22 cellular contexts compared by ENCODE assay signal in the genomic region with DNA sequence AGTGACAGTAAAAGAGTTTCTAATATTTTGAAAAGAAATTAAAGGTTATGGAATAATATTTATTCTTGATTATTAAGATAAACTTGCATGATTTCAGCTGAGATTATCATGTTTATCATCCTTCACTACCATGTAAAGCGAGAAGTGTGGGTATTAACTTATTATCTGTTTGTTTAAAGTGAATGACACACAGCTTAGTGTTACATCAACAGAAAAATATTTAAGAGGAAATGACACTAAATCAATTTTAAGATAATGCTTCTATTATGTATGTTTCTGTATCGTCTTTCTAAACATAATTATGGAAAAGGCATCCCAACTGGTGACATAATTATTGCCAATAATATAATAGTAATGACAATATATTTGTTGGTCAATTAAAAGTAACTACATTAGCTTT.
"Had no signal": no experiment of that assay in that cellular context is flagged by ENCODE, and none has a peak within 500 bp of the region (broad histone marks: within the 10 kb centered on the region; RNA-seq: fewer than 3 reads in every experiment).

No MANE protein-coding gene starts in this region.

- H3K36me3 ChIP-seq: left ventricle myocardium inferior, ovary, right atrium auricular region, right lobe of liver, stomach, thoracic aorta, tibial artery, upper lobe of right lung had no signal

- FAIRE-seq: keratinocyte, urothelium cell line had no signal

- H3K27me3 ChIP-seq: ovary, right atrium auricular region, right lobe of liver, stomach, tibial artery, upper lobe of right lung had no signal

- H3K9me3 ChIP-seq: left ventricle myocardium inferior, mucosa of descending colon, ovary, right atrium auricular region, right lobe of liver, stomach, thoracic aorta, tibial artery, upper lobe of right lung had no signal

- H3K27ac ChIP-seq: left ventricle myocardium inferior, ovary, right atrium auricular region, right lobe of liver, stomach, thoracic aorta, tibial artery, upper lobe of right lung had no signal

- H3K4me1 ChIP-seq: left ventricle myocardium inferior, right atrium auricular region, right lobe of liver, stomach, tibial artery, upper lobe of right lung had no signal

- H3K4me3 ChIP-seq: left ventricle myocardium inferior, lung, mucosa of descending colon, ovary, right atrium auricular region, right lobe of liver, stomach, thoracic aorta, tibial artery, upper lobe of right lung had no signal

- DNase-seq: hippocampal formation; left ventricle myocardium inferior; mesendoderm; naive thymus-derived CD4-positive, alpha-beta T cell; ovary; right lobe of liver; stimulated activated CD4-positive, alpha-beta T cell treated with anti-CD3 and anti-CD28 coated beads, Interleukin-12 subunit alpha, Interleukin-12 subunit beta, amount 100 ng/mL, for 4 hours; stimulated activated CD4-positive, alpha-beta T cell treated with anti-CD3 and anti-CD28 coated beads, Interleukin-15, amount 100 ng/mL, for 24 hours; stimulated activated CD4-positive, alpha-beta T cell treated with anti-CD3 and anti-CD28 coated beads, Interleukin-2, amount 100 ng/mL, for 24 hours; stimulated activated CD4-positive, alpha-beta T cell treated with anti-CD3 and anti-CD28 coated beads, Interleukin-4, amount 100 ng/mL, for 1 hour; stimulated activated naive B cell treated with anti-CD40 and anti-IgM and Interleukin-4, amounts not matched to agents 10 μg/mL and 1 μg/mL and 100 μg/mL, for 72 hours; stimulated activated naive CD8-positive, alpha-beta T cell treated with anti-CD3 and anti-CD28 coated beads, Interleukin-15, Interleukin-2, amounts not matched to agents 100 U/mL and 50 U/mL, for 24 hours; stomach; tibial artery; trophoblast cell; upper lobe of right lung had no signal
